8 cellular contexts compared by ENCODE assay signal in the genomic region with DNA sequence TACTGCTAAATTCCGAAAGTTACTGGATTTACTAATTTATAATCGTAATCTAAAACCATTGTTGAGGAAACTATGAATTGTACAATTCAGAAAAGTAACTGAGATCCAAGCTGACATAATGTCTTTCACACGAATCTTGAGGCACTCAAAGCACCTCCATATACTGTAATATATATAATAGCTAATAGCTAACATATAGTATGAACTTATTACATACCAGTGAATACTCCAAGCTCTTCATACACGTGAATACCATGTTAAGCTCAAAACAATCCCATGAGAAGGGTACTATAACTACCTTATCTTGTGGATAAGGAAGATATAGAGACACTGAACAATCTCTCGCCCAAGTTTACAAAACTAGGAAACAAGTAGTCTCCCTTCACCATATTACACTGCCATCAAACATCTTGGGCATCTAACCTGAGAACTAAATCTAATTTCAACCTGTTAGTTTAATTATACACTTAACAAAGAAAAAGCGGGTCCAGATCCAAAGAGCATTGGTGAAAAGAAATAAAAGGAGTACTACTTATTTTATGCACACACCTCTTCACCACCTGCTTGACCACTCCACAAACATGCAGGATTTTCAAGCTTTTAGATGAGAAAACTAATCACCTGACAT. TPM values are rescaled to one million over a fixed set of nuclear protein-coding genes. Genes with fewer than 3 reads are reported as not detected.
DNase-seq lines count a peak whose midpoint lies in the region; ATAC-seq, FAIRE-seq and TF ChIP-seq lines count a peak whose summit lies in the region.

No MANE protein-coding gene starts in this region.

- H3K9me3 ChIP-seq in Panc1 (ENCODE audit: control insufficient read depth, insufficient read depth, low read depth, low read length): no peaks in the 10 kb centered on the region
- no peaks in the 10 kb centered on the region for H3K9me3 ChIP-seq in psoas muscle

- CTCF ChIA-PET in Panc1 (lab: Charles Lee) (no interaction called here), GM10248 (lab: Yijun Ruan, JAX) (interaction anchor here (1.0 to 3.5 kb wide), 13 partner anchors 9 to 50 kb away, joined by 3 to 19 read pairs (median 5); partner anchors contain the start of genes CCNG1 and MAT2B)

- H3K27me3 ChIP-seq in Panc1 (ENCODE audit: control insufficient read depth, insufficient read depth, low read length) (no peaks in the 10 kb centered on the region), psoas muscle (ENCODE audit: insufficient read depth in 3 of 3, low read length in 2 of 3) (no peaks in the 10 kb centered on the region)

- POLR2A ChIA-PET in Panc1 (lab: Charles Lee) (interaction anchor here (0.7 kb wide), 1 partner anchor 1616 kb away, joined by 3 read pairs; no protein-coding TSS in a partner anchor), GM10248 (lab: Yijun Ruan, JAX) (interaction anchor here (1.2 to 4.2 kb wide), 2 partner anchors 10 to 21 kb away, joined by 8 to 19 read pairs; partner anchors contain the start of gene CCNG1)

- DNase-seq in GM12891 (ENCODE audit: insufficient read length, low spot score) (no peak), Panc1 (ENCODE audit: low read depth, low spot score) (no peak), epithelial cell of prostate (ENCODE audit: low read depth, low spot score) (no peak), psoas muscle (no peak), AG08395 (ENCODE audit: low spot score) (no peak), GM10248 (ENCODE audit: extremely low spot score) (no peak)

- H3K4me1 ChIP-seq in Panc1 (ENCODE audit: control insufficient read depth, insufficient read depth, low read length) (peaks cover 19% of the 10 kb centered on the region; the same call in 1 of the 2 replicates), psoas muscle (peaks cover 30% of the 10 kb centered on the region)

- H3K4me3 ChIP-seq in Panc1 (ENCODE audit: low read depth in 2 of 2, low read length in 2 of 2) (peak overlapping the region; percentile 88 to 98), psoas muscle (peak overlapping the region; percentile 78)

- FAIRE-seq in GM12891 (lab: Jason Lieb, UNC): peak; percentile 23

- in situ Hi-C loops in Panc1 (cut with HindIII; ENCODE audit: low pct_unique_long_range_greater_than_20kb, low sequenced_read_pairs): no loop called here

- TF ChIP-seq CTCF in Panc1 (IDR thresholded peaks at IDR 0.05) (no peak), psoas muscle (IDR thresholded peaks at IDR 0.05) (no peak), GM10248 (IDR thresholded peaks at IDR 0.05; ENCODE audit: control extremely low read depth, extremely low read depth, low read depth, missing control alignments) (no peak)

- peaks cover 24% of the 10 kb centered on the region for H3K36me3 ChIP-seq in Panc1 (ENCODE audit: control insufficient read depth, insufficient read depth, low read length)
- H3K36me3 ChIP-seq in psoas muscle (ENCODE audit: insufficient read depth in 1 of 2, low read depth in 1 of 2): peaks cover 0 to 31% of the 10 kb centered on the region in 2 donors

- ATAC-seq in Panc1: no peak
- no peak for ATAC-seq in psoas muscle
- no peak for ATAC-seq in HG03342 (IDR thresholded peaks at IDR 0.05; ENCODE audit: unreplicated experiment)
- no peak for ATAC-seq in HG03139 (IDR thresholded peaks at IDR 0.05; ENCODE audit: unreplicated experiment)

- WGBS in psoas muscle, 3 donors: 36 to 42% (median 37%) methylated on average over 6 of the region's 6 CpGs

- intact Hi-C loops in Panc1 (cut with micrococcal nuclease; ENCODE audit: unreplicated experiment) (no loop called here), psoas muscle (cut with DNase I) (loop anchor here in 1 of 2 donors (1.0 kb wide), 1 partner anchor 20 kb away; no protein-coding TSS in a partner anchor)

- TSS peak; percentile 81 for BruUV-seq in Panc1 (replicated peaks; lab: Mats Ljungman, UMichigan)

- peak overlapping the region; percentile 99 for H3K27ac ChIP-seq in Panc1 (ENCODE audit: low read length)
- peak overlapping the region; percentile 90 for H3K27ac ChIP-seq in epithelial cell of prostate
- H3K27ac ChIP-seq in psoas muscle: peak overlapping the region; percentile 95

- TF ChIP-seq POLR2A in GM12891 (IDR thresholded peaks at IDR 0.05; ENCODE audit: low read depth, low read length): no peak

TF ChIP-seq in GM12891, 5 proteins besides CTCF, POLR2A, EP300 and RAD21:
- TF ChIP-seq POLR2AphosphoS5 (IDR thresholded peaks at IDR 0.05; ENCODE audit: low read depth, low read length) (no peak), SPI1 (IDR thresholded peaks at IDR 0.05; ENCODE audit: low read depth, low read length) (no peak), PAX5 (IDR thresholded peaks at IDR 0.05; ENCODE audit: insufficient read depth, low read length, severe bottlenecking) (no peak), POU2F2 (IDR thresholded peaks at IDR 0.05; ENCODE audit: low read depth, low read length) (no peak), TAF1 (IDR thresholded peaks at IDR 0.05; ENCODE audit: low read depth, low read length) (no peak)

RNA-seq across cellular contexts. Expression of gene NUDCD2, which starts 1.0 kb away (rescaled TPM):
- 22.6 TPM for polyA plus RNA-seq in GM12891 (2012; ENCODE audit: low read depth, missing spikeins)
- 58.6 TPM for total RNA-seq in Panc1 (2021; ENCODE audit: unreplicated experiment)
- 57.1 TPM for polyA plus RNA-seq in Panc1 (2012; ENCODE audit: insufficient read length)
- total RNA-seq in psoas muscle: 10 to 100 TPM; 13.6 to 26.3 (median 16.7) TPM
- 10 to 100 TPM in 1 of 3 donors, 1 to 10 TPM in 2; 3.8 to 18.3 (median 5.4) TPM for polyA plus RNA-seq in psoas muscle

RNA-seq across cellular contexts. Expression of gene HMMR, which starts 1.5 kb away (rescaled TPM):
- 31.1 TPM for polyA plus RNA-seq in GM12891 (2012; ENCODE audit: low read depth, missing spikeins)
- 42.5 TPM for total RNA-seq in Panc1 (2021; ENCODE audit: unreplicated experiment)
- polyA plus RNA-seq in Panc1 (2012; ENCODE audit: insufficient read length): 10.5 TPM
- 1 to 10 TPM in 1 of 4 donors, under 1 TPM in 3; 0.14 to 1.4 (median 0.65) TPM for total RNA-seq in psoas muscle
- polyA plus RNA-seq in psoas muscle: under 1 TPM; 0.23 to 0.93 (median 0.45) TPM

RNA-seq across cellular contexts. Expression of gene CCNG1, which starts 21.5 kb away (rescaled TPM):
- 143 TPM for polyA plus RNA-seq in GM12891 (2012; ENCODE audit: low read depth, missing spikeins)
- total RNA-seq in Panc1 (2021; ENCODE audit: unreplicated experiment): 117 TPM
- polyA plus RNA-seq in Panc1 (2012; ENCODE audit: insufficient read length): 53.0 TPM
- 100 to 1,000 TPM in 3 of 4 donors, 10 to 100 TPM in 1; 91.2 to 120 (median 109) TPM for total RNA-seq in psoas muscle
- 100 to 1,000 TPM in 2 of 3 donors, 10 to 100 TPM in 1; 74.0 to 145 (median 132) TPM for polyA plus RNA-seq in psoas muscle

RNA-seq across cellular contexts. Expression of gene MAT2B, which starts 46.5 kb away (rescaled TPM):
- 48.8 TPM for polyA plus RNA-seq in GM12891 (2012; ENCODE audit: low read depth, missing spikeins)
- total RNA-seq in Panc1 (2021; ENCODE audit: unreplicated experiment) (52.1 TPM), psoas muscle (10 to 100 TPM; 27.3 to 35.9 (median 32.6) TPM)
- 61.2 TPM for polyA plus RNA-seq in Panc1 (2012; ENCODE audit: insufficient read length)
- polyA plus RNA-seq in psoas muscle: 10 to 100 TPM; 29.7 to 72.7 (median 37.8) TPM

Comparison
In these comparisons a context has a peak if more than half of its experiments do, and no peak if none do; other contexts are left out.
1. RNA of gene HMMR, which starts 1.5 kb away (total RNA-seq): 42.5 TPM in Panc1 (single experiment); 0.14 to 1.4 TPM in psoas muscle; every median in the first group is over 10 times any median in the second.
2. Peak in every context shown above with its lines, with median percentiles within 50 percentile points of each other: H3K27ac ChIP-seq.